In the genomic region with DNA sequence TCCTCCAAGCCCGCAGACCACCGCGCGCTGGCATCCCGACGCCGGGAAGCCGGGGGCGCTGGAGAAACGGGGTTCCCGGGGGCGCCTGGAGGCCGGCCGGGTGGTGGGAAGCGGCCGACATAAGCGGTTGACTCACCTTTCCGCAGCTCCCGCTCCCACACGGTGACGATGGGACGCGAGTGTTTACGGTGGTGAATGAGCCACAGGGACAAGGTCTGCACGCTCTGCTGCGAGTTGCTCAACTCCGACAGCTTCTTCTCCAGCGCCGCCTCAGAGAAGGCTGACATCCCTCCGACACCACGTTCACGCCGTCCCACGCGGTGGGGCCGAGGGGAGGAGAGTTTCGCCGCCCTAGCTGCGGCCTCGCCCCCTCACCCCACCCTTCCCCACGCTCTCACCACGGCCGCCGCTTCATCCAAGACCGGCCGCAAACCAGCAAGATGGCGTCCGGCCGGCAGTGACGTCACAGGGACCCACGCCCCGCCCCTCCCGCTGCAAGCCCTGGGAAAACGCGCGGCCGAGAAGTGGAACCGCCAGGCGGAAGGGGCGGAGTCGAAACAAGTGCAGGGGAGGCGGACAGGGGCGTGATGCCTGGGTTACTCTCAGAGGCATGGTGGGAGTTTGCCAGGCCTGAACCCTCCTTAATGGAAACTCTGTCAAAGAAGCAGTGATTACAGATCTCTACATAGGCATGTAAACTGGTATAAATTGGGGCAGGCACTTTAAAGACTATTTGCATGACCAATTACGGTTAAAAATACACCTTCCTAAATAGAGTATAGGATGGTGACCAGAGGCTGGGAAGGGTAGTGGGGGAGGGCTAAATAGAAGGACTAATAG, we compare ENCODE assay signal across 8 cellular contexts. TPM values are rescaled to one million over a fixed set of nuclear protein-coding genes. Genes with fewer than 3 reads are reported as not detected.
A peak's percentile ranks its signal among the peaks of the same experiment; 100 is the strongest.
DNase-seq lines count a peak whose midpoint lies in the region; ATAC-seq and TF ChIP-seq lines count a peak whose summit lies in the region.

A gene with protein sequence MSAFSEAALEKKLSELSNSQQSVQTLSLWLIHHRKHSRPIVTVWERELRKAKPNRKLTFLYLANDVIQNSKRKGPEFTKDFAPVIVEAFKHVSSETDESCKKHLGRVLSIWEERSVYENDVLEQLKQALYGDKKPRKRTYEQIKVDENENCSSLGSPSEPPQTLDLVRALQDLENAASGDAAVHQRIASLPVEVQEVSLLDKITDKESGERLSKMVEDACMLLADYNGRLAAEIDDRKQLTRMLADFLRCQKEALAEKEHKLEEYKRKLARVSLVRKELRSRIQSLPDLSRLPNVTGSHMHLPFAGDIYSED (minus strand): TSS at position 442 of the 840 bp plus-strand sequence. CDS start 155 bp downstream, at position 287.

- H2AFZ ChIP-seq in H9 (ENCODE audit: low read length) = no peak within 1 kb of the TSS

- H2BK120ac ChIP-seq in H9 (ENCODE audit: low read depth, low read length, poor library complexity, severe bottlenecking) = no peak within 1 kb of the TSS

- H3K4me1 ChIP-seq in H9 (ENCODE audit: insufficient read depth, low read length) = no peaks in the 10 kb centered on the region

- H3K14ac ChIP-seq in H9 (ENCODE audit: insufficient read depth, low read length) = peak within 1 kb of the TSS; percentile 95

- H2BK15ac ChIP-seq in H9 (ENCODE audit: low read depth, low read length) = no peak within 1 kb of the TSS

- no peak within 1 kb of the TSS for H2AK5ac ChIP-seq in H9 (ENCODE audit: insufficient read length, low read length)

- H3K4me2 ChIP-seq in H9 (ENCODE audit: insufficient read depth, insufficient read length, low read length) = peak within 1 kb of the TSS; percentile 95

- peak within 1 kb of the TSS; percentile 96 for H3K9ac ChIP-seq in H9 (ENCODE audit: extremely low read depth, insufficient read length, low read length)

- H2BK20ac ChIP-seq in H9 (ENCODE audit: low read depth, low read length, poor library complexity, severe bottlenecking) = no peak within 1 kb of the TSS

- TF ChIP-seq CTCF in H9 (conservative IDR thresholded peaks at IDR 0.05) = no peak
- TF ChIP-seq CTCF in fibroblast of the aortic adventitia (IDR thresholded peaks at IDR 0.05; ENCODE audit: insufficient read depth, low read length) = no peak
- no peak for TF ChIP-seq CTCF in nephron progenitor cell (IDR thresholded peaks at IDR 0.05)

- no peaks in the 10 kb centered on the region for H4K20me1 ChIP-seq in H9 (ENCODE audit: control insufficient read depth, insufficient read depth, insufficient read length)

- no peak within 1 kb of the TSS; the same call in 1 of the 2 replicates for H3K4ac ChIP-seq in H9 (ENCODE audit: low read depth, low read length)

- H3K27me3 ChIP-seq in H9 (ENCODE audit: insufficient read depth, low read length) (no peaks in the 10 kb centered on the region), MG63 (no peaks in the 10 kb centered on the region)

- H3K36me3 ChIP-seq in MG63 = peaks cover 13% of the 10 kb centered on the region

- no peak within 1 kb of the TSS for H3T11ph ChIP-seq in H9 (ENCODE audit: low read length)

- H3K4me1 Mint-ChIP-seq in H9 = peaks cover 23 to 30% of the 10 kb centered on the region in 2 experiments
- H3K4me1 Mint-ChIP-seq in nephron progenitor cell = peaks cover 29% of the 10 kb centered on the region
- peaks cover 36% of the 10 kb centered on the region for H3K4me1 Mint-ChIP-seq in stimulated activated naive CD8-positive, alpha-beta T cell treated with anti-CD3 and anti-CD28 coated beads, Interleukin-15, amount 100 ng/mL, for 72 hours

- H3K36me3 Mint-ChIP-seq in H9 (ENCODE audit: insufficient read depth in 1 of 3, low read depth in 3 of 3) (peaks cover 10 to 17% (median 12%) of the 10 kb centered on the region in 3 experiments), nephron progenitor cell (ENCODE audit: low read depth) (peaks cover 33% of the 10 kb centered on the region)

- no peak within 1 kb of the TSS for H4K91ac ChIP-seq in H9 (ENCODE audit: insufficient read length, low read depth, low read length)

- H3K79me1 ChIP-seq in H9 (ENCODE audit: insufficient read depth, low read depth, low read length, poor library complexity, severe bottlenecking) = peaks cover 2% of the 10 kb centered on the region

- no peaks in the 10 kb centered on the region for H3K9me3 ChIP-seq in H9 (ENCODE audit: control insufficient read depth, low read depth, low read length)
- H3K9me3 ChIP-seq in MG63 = no peaks in the 10 kb centered on the region

- H4K5ac ChIP-seq in H9 (ENCODE audit: insufficient read length, low read depth, low read length) = peak within 1 kb of the TSS; percentile 66

- H3K27me3 Mint-ChIP-seq in H9 (ENCODE audit: low read depth) = peaks cover 10% of the 10 kb centered on the region
- peaks cover 17% of the 10 kb centered on the region for H3K27me3 Mint-ChIP-seq in nephron progenitor cell (ENCODE audit: low read depth, poor library complexity)
- H3K27me3 Mint-ChIP-seq in stimulated activated naive CD8-positive, alpha-beta T cell treated with anti-CD3 and anti-CD28 coated beads, Interleukin-15, amount 100 ng/mL, for 72 hours = no peaks in the 10 kb centered on the region

- H3K9me3 Mint-ChIP-seq in H9 (peaks cover 0 to 3% of the 10 kb centered on the region in 2 experiments; a peak in 1 of 5 replicates), nephron progenitor cell (peaks cover 17% of the 10 kb centered on the region)
- H3K9me3 Mint-ChIP-seq in stimulated activated naive CD8-positive, alpha-beta T cell treated with anti-CD3 and anti-CD28 coated beads, Interleukin-15, amount 100 ng/mL, for 72 hours = peaks cover 0 to 5% of the 10 kb centered on the region in 2 donors

- peak within 1 kb of the TSS; percentile 74 for H2BK5ac ChIP-seq in H9 (ENCODE audit: insufficient read length, low read length)

- H3K4me3 Mint-ChIP-seq in H9 = peak within 1 kb of the TSS; percentile 95 to 98
- peak within 1 kb of the TSS; percentile 99 for H3K4me3 Mint-ChIP-seq in nephron progenitor cell
- peak within 1 kb of the TSS; percentile 87 to 97 for H3K4me3 Mint-ChIP-seq in stimulated activated naive CD8-positive, alpha-beta T cell treated with anti-CD3 and anti-CD28 coated beads, Interleukin-15, amount 100 ng/mL, for 72 hours

- H3K4me3 ChIP-seq in MG63 = peak within 1 kb of the TSS; percentile 97
- peak within 1 kb of the TSS; percentile 70 for H3K4me3 ChIP-seq in fibroblast of the aortic adventitia (ENCODE audit: low read depth, low read length)

- peak within 1 kb of the TSS; percentile 98 for H3K18ac ChIP-seq in H9 (ENCODE audit: insufficient read length, low read depth, low read length)

- ATAC-seq in stimulated activated naive CD8-positive, alpha-beta T cell treated with anti-CD3 and anti-CD28 coated beads, Interleukin-15, amount 100 ng/mL, for 72 hours = peak; percentile 96

- H2BK12ac ChIP-seq in H9 (ENCODE audit: insufficient read length, low read depth, low read length) = no peak within 1 kb of the TSS

- H3K27ac Mint-ChIP-seq in H9 = peak within 1 kb of the TSS; percentile 78 to 98 (median 97); a peak in 6 of 7 replicates
- peak within 1 kb of the TSS; percentile 92 for H3K27ac Mint-ChIP-seq in nephron progenitor cell
- peak within 1 kb of the TSS; percentile 95 for H3K27ac Mint-ChIP-seq in stimulated activated naive CD8-positive, alpha-beta T cell treated with anti-CD3 and anti-CD28 coated beads, Interleukin-15, amount 100 ng/mL, for 72 hours

- peaks cover 43% of the 10 kb centered on the region for H3K79me2 ChIP-seq in H9 (ENCODE audit: insufficient read depth, low read length)

- H3K27ac ChIP-seq in H9 (ENCODE audit: insufficient read length, low read depth, low read length) = no peak within 1 kb of the TSS

- DNase-seq in ELR (ENCODE audit: low read depth) = peak; percentile 96
- peak; percentile 97 for DNase-seq in H9
- peak; percentile 93 for DNase-seq in MG63
- peak; percentile 71 for DNase-seq in SHP77 treated with DMSO at 0.1 percent for 48 hours (lab: John Stamatoyannopoulos, UW)
- DNase-seq in activated effector memory CD4-positive, alpha-beta T cell treated with anti-CD3 and anti-CD28 coated beads, Interleukin-2, amount 50 U/mL, for 16 hours = peak; percentile 99
- DNase-seq in fibroblast of the aortic adventitia (ENCODE audit: low read depth) = peak; percentile 90
- peak; percentile 99 for DNase-seq in nephron progenitor cell
- peak; percentile 97 for DNase-seq in stimulated activated naive CD8-positive, alpha-beta T cell treated with anti-CD3 and anti-CD28 coated beads, Interleukin-15, amount 100 ng/mL, for 72 hours

- H3K56ac ChIP-seq in H9 (ENCODE audit: insufficient read length, low read depth, low read length) = no peak within 1 kb of the TSS

- H3K23ac ChIP-seq in H9 (ENCODE audit: insufficient read length, low read depth, low read length) = no peak within 1 kb of the TSS

- no peak within 1 kb of the TSS for H4K8ac ChIP-seq in H9 (replicated peaks; ENCODE audit: insufficient read length, low read depth, low read length)

- H3K23me2 ChIP-seq in H9 (ENCODE audit: insufficient read length, low read depth, low read length, poor library complexity, severe bottlenecking) = peaks cover 2% of the 10 kb centered on the region

- WGBS in H9 (ENCODE audit: extremely low coverage, insufficient read length, low lambda C conversion rate) = no CpG with 5 or more reads among the region's 64 CpGs

RNA-seq across cellular contexts. Expression of the gene that starts here (rescaled TPM):
- total RNA-seq in H9 (2021) = 103 and 107 TPM in 2 replicates
- total RNA-seq in MG63 (2014; rRNA removed; shearing (Covaris generic); ENCODE audit: low replicate concordance) = 28.7 and 31.4 TPM in 2 replicates
- total RNA-seq in fibroblast of the aortic adventitia (ENCODE audit: low replicate concordance) = 32.6 and 47.4 TPM in 2 replicates
